Comparison of ENCODE assay signal across 1 cellular context in the genomic region with DNA sequence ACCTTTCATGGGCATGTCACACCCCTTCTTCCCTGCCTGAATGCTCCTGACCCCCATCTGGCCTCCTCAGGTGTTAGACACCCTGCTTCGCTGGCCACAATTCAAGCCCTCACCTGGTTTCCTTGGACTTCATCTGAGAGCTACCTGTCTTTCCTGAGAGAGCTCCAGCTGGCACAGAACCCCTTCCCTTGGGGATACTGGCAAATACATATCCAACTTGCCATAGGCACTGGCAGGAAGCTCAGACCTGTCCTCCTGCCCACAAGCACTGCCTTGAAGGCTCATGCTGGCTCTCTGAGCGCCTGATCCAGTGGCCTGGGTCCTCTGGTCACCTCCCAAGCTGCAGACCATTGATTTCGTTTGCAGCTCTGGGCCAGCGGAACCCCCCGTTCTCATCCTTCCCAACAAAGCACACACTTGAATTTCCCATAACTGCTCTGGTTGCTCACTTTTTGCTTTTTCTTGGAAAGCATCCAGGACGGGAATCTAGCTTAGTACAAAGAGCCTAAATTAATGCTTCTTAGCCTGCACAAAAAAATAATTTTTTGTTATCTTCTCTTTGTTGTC.
A peak's percentile ranks its signal among the peaks of the same experiment; 100 is the strongest.
TF ChIP-seq lines count a peak whose summit lies in the region.

No MANE protein-coding gene starts in this region.

TF ChIP-seq in K562, 482 proteins besides CTCF, POLR2A, EP300 and RAD21 (continued from another document):
- TF ChIP-seq, protein P1, sequence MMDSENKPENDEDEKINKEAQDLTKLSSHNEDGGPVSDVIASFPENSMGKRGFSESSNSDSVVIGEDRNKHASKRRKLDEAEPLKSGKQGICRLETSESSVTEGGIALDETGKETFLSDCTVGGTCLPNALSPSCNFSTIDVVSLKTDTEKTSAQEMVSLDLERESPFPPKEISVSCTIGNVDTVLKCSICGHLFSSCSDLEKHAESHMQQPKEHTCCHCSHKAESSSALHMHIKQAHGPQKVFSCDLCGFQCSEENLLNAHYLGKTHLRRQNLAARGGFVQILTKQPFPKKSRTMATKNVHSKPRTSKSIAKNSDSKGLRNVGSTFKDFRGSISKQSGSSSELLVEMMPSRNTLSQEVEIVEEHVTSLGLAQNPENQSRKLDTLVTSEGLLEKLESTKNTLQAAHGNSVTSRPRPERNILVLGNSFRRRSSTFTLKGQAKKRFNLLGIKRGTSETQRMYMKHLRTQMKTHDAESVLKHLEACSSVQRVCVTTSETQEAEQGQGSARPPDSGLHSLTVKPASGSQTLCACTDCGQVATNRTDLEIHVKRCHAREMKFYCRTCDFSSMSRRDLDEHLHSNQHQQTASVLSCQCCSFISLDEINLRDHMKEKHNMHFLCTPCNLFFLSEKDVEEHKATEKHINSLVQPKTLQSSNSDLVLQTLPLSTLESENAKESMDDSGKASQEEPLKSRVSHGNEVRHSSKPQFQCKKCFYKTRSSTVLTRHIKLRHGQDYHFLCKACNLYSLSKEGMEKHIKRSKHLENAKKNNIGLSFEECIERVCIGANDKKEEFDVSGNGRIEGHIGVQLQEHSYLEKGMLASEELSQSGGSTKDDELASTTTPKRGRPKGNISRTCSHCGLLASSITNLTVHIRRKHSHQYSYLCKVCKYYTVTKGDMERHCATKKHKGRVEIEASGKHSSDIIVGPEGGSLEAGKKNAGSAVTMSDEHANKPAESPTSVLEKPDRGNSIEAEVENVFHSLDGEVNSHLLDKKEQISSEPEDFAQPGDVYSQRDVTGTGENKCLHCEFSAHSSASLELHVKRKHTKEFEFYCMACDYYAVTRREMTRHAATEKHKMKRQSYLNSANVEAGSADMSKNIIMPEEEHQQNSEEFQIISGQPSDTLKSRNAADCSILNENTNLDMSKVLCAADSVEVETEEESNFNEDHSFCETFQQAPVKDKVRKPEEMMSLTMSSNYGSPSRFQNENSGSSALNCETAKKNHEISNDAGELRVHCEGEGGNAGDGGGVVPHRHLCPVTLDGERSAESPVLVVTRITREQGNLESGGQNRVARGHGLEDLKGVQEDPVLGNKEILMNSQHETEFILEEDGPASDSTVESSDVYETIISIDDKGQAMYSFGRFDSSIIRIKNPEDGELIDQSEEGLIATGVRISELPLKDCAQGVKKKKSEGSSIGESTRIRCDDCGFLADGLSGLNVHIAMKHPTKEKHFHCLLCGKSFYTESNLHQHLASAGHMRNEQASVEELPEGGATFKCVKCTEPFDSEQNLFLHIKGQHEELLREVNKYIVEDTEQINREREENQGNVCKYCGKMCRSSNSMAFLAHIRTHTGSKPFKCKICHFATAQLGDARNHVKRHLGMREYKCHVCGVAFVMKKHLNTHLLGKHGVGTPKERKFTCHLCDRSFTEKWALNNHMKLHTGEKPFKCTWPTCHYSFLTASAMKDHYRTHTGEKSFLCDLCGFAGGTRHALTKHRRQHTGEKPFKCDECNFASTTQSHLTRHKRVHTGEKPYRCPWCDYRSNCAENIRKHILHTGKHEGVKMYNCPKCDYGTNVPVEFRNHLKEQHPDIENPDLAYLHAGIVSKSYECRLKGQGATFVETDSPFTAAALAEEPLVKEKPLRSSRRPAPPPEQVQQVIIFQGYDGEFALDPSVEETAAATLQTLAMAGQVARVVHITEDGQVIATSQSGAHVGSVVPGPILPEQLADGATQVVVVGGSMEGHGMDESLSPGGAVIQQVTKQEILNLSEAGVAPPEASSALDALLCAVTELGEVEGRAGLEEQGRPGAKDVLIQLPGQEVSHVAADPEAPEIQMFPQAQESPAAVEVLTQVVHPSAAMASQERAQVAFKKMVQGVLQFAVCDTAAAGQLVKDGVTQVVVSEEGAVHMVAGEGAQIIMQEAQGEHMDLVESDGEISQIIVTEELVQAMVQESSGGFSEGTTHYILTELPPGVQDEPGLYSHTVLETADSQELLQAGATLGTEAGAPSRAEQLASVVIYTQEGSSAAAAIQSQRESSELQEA (IDR thresholded peaks at IDR 0.05; ENCODE audit: low read depth): no peak
- no peak for TF ChIP-seq NCOA1 (IDR thresholded peaks at IDR 0.05; ENCODE audit: low read depth)
- TF ChIP-seq, protein P2, sequence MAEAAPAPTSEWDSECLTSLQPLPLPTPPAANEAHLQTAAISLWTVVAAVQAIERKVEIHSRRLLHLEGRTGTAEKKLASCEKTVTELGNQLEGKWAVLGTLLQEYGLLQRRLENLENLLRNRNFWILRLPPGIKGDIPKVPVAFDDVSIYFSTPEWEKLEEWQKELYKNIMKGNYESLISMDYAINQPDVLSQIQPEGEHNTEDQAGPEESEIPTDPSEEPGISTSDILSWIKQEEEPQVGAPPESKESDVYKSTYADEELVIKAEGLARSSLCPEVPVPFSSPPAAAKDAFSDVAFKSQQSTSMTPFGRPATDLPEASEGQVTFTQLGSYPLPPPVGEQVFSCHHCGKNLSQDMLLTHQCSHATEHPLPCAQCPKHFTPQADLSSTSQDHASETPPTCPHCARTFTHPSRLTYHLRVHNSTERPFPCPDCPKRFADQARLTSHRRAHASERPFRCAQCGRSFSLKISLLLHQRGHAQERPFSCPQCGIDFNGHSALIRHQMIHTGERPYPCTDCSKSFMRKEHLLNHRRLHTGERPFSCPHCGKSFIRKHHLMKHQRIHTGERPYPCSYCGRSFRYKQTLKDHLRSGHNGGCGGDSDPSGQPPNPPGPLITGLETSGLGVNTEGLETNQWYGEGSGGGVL (CRISPR knock-in tag; IDR thresholded peaks at IDR 0.05): no peak
- TF ChIP-seq, protein P3, sequence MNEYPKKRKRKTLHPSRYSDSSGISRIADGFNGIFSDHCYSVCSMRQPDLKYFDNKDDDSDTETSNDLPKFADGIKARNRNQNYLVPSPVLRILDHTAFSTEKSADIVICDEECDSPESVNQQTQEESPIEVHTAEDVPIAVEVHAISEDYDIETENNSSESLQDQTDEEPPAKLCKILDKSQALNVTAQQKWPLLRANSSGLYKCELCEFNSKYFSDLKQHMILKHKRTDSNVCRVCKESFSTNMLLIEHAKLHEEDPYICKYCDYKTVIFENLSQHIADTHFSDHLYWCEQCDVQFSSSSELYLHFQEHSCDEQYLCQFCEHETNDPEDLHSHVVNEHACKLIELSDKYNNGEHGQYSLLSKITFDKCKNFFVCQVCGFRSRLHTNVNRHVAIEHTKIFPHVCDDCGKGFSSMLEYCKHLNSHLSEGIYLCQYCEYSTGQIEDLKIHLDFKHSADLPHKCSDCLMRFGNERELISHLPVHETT (CRISPR knock-in tag; conservative IDR thresholded peaks at IDR 0.05 in 1 of 2, IDR thresholded peaks at IDR 0.05 in 1 of 2): no peak
- TF ChIP-seq LEF1 (IDR thresholded peaks at IDR 0.05): no peak
- TF ChIP-seq ERF (CRISPR knock-in tag; IDR thresholded peaks at IDR 0.05): peak; percentile 73; the same call in 1 of the 2 replicates
- no peak for TF ChIP-seq ZNF695 (CRISPR knock-in tag; IDR thresholded peaks at IDR 0.05)
- TF ChIP-seq, protein P4, sequence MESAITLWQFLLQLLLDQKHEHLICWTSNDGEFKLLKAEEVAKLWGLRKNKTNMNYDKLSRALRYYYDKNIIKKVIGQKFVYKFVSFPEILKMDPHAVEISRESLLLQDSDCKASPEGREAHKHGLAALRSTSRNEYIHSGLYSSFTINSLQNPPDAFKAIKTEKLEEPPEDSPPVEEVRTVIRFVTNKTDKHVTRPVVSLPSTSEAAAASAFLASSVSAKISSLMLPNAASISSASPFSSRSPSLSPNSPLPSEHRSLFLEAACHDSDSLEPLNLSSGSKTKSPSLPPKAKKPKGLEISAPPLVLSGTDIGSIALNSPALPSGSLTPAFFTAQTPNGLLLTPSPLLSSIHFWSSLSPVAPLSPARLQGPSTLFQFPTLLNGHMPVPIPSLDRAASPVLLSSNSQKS (CRISPR knock-in tag; IDR thresholded peaks at IDR 0.05): no peak
- TF ChIP-seq ZNF778 (CRISPR knock-in tag; IDR thresholded peaks at IDR 0.05): no peak
- no peak for TF ChIP-seq ZNF668 (CRISPR knock-in tag; IDR thresholded peaks at IDR 0.05)
- TF ChIP-seq MYC (IDR thresholded peaks at IDR 0.05; ENCODE audit: low read depth, low read length): no peak
- peak; percentile 43; the same call in 1 of the 2 replicates for TF ChIP-seq MYC (CRISPR knock-in tag; IDR thresholded peaks at IDR 0.05; ENCODE audit: borderline replicate concordance, low read depth)
- TF ChIP-seq, protein P5, sequence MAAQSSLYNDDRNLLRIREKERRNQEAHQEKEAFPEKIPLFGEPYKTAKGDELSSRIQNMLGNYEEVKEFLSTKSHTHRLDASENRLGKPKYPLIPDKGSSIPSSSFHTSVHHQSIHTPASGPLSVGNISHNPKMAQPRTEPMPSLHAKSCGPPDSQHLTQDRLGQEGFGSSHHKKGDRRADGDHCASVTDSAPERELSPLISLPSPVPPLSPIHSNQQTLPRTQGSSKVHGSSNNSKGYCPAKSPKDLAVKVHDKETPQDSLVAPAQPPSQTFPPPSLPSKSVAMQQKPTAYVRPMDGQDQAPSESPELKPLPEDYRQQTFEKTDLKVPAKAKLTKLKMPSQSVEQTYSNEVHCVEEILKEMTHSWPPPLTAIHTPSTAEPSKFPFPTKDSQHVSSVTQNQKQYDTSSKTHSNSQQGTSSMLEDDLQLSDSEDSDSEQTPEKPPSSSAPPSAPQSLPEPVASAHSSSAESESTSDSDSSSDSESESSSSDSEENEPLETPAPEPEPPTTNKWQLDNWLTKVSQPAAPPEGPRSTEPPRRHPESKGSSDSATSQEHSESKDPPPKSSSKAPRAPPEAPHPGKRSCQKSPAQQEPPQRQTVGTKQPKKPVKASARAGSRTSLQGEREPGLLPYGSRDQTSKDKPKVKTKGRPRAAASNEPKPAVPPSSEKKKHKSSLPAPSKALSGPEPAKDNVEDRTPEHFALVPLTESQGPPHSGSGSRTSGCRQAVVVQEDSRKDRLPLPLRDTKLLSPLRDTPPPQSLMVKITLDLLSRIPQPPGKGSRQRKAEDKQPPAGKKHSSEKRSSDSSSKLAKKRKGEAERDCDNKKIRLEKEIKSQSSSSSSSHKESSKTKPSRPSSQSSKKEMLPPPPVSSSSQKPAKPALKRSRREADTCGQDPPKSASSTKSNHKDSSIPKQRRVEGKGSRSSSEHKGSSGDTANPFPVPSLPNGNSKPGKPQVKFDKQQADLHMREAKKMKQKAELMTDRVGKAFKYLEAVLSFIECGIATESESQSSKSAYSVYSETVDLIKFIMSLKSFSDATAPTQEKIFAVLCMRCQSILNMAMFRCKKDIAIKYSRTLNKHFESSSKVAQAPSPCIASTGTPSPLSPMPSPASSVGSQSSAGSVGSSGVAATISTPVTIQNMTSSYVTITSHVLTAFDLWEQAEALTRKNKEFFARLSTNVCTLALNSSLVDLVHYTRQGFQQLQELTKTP (IDR thresholded peaks at IDR 0.05; ENCODE audit: low read depth in 1 of 2, partially characterized antibody in 2 of 2): peak in 1 of 2 experiments; percentile 68
- TF ChIP-seq SP1 (CRISPR knock-in tag; IDR thresholded peaks at IDR 0.05): no peak
- no peak for TF ChIP-seq NR1H2 (CRISPR knock-in tag; IDR thresholded peaks at IDR 0.05)
- TF ChIP-seq, protein P6, sequence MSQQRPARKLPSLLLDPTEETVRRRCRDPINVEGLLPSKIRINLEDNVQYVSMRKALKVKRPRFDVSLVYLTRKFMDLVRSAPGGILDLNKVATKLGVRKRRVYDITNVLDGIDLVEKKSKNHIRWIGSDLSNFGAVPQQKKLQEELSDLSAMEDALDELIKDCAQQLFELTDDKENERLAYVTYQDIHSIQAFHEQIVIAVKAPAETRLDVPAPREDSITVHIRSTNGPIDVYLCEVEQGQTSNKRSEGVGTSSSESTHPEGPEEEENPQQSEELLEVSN (IDR thresholded peaks at IDR 0.05; ENCODE audit: borderline replicate concordance in 1 of 2, extremely low read depth in 1 of 2, insufficient read depth in 1 of 2, insufficient read length in 1 of 2, low read depth in 1 of 2, low read length in 1 of 2, poor library complexity in 1 of 2, severe bottlenecking in 1 of 2): no peak
- no peak for TF ChIP-seq XRCC3 (IDR thresholded peaks at IDR 0.05)
- TF ChIP-seq PHB2 (IDR thresholded peaks at IDR 0.05; ENCODE audit: low read depth): no peak
- no peak for TF ChIP-seq NFYB (IDR thresholded peaks at IDR 0.05; ENCODE audit: extremely low read depth, insufficient read length)
- TF ChIP-seq, protein P7, sequence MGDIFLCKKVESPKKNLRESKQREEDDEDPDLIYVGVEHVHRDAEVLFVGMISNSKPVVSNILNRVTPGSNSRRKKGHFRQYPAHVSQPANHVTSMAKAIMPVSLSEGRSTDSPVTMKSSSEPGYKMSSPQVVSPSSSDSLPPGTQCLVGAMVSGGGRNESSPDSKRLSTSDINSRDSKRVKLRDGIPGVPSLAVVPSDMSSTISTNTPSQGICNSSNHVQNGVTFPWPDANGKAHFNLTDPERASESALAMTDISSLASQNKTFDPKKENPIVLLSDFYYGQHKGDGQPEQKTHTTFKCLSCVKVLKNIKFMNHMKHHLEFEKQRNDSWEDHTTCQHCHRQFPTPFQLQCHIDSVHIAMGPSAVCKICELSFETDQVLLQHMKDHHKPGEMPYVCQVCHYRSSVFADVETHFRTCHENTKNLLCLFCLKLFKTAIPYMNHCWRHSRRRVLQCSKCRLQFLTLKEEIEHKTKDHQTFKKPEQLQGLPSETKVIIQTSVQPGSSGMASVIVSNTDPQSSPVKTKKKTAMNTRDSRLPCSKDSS (IDR thresholded peaks at IDR 0.05; ENCODE audit: low read depth, partially characterized antibody): no peak
- no peak for TF ChIP-seq DPF2 (IDR thresholded peaks at IDR 0.05)
- 0 out of 2 replicates have a peak, but pooled peaks have one; percentile 30 for TF ChIP-seq C11orf30 (IDR thresholded peaks at IDR 0.05; ENCODE audit: low read depth)
- TF ChIP-seq, protein P8, sequence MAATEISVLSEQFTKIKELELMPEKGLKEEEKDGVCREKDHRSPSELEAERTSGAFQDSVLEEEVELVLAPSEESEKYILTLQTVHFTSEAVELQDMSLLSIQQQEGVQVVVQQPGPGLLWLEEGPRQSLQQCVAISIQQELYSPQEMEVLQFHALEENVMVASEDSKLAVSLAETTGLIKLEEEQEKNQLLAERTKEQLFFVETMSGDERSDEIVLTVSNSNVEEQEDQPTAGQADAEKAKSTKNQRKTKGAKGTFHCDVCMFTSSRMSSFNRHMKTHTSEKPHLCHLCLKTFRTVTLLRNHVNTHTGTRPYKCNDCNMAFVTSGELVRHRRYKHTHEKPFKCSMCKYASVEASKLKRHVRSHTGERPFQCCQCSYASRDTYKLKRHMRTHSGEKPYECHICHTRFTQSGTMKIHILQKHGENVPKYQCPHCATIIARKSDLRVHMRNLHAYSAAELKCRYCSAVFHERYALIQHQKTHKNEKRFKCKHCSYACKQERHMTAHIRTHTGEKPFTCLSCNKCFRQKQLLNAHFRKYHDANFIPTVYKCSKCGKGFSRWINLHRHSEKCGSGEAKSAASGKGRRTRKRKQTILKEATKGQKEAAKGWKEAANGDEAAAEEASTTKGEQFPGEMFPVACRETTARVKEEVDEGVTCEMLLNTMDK (IDR thresholded peaks at IDR 0.05; ENCODE audit: borderline replicate concordance, insufficient read depth, low read depth, low read length, poor library complexity, severe bottlenecking): no peak
- 0 out of 2 replicates have a peak, but pooled peaks have one; percentile 27 for TF ChIP-seq E2F3 (CRISPR knock-in tag; IDR thresholded peaks at IDR 0.05)
- TF ChIP-seq ZNF583 (CRISPR knock-in tag; IDR thresholded peaks at IDR 0.05): 0 out of 2 replicates have a peak, but pooled peaks have one; percentile 26
- TF ChIP-seq ZNF76 (CRISPR knock-in tag; IDR thresholded peaks at IDR 0.05; ENCODE audit: borderline replicate concordance): 0 out of 2 replicates have a peak, but pooled peaks have one; percentile 31
- TF ChIP-seq ZSCAN29 (IDR thresholded peaks at IDR 0.05): no peak
- no peak for TF ChIP-seq ZNF354B (CRISPR knock-in tag; IDR thresholded peaks at IDR 0.05)
- TF ChIP-seq CHD1 (IDR thresholded peaks at IDR 0.05; ENCODE audit: low read length): no peak
- TF ChIP-seq, protein P9, sequence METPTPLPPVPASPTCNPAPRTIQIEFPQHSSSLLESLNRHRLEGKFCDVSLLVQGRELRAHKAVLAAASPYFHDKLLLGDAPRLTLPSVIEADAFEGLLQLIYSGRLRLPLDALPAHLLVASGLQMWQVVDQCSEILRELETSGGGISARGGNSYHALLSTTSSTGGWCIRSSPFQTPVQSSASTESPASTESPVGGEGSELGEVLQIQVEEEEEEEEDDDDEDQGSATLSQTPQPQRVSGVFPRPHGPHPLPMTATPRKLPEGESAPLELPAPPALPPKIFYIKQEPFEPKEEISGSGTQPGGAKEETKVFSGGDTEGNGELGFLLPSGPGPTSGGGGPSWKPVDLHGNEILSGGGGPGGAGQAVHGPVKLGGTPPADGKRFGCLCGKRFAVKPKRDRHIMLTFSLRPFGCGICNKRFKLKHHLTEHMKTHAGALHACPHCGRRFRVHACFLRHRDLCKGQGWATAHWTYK (CRISPR knock-in tag; IDR thresholded peaks at IDR 0.05): 0 out of 2 replicates have a peak, but pooled peaks have one; percentile 30
